Comparison of ENCODE assay signal across 32 cellular contexts in the genomic region with DNA sequence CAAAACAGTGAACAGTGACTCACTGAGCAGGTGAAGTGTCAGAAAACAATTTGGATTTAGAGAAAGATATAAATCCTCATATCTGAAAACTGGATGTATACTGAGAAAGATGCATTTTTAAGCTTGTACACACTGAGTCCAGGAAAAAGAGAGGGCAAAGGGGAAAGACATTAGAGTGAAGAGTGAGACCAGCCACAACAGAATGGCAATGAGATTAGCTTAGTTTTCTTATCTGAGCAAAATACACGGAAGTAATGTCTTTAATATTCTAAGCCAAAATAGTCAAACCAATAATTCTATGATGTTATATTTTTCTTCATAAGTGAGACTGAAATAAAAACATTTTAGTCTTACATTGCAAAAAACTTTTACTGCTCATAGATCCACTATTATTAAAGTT.
"Had no signal": no experiment of that assay in that cellular context is flagged by ENCODE, and none has a peak within 500 bp of the region (broad histone marks: within the 10 kb centered on the region; RNA-seq: fewer than 3 reads in every experiment).

No MANE protein-coding gene starts in this region.

- H3K27ac ChIP-seq: ascending aorta, brain microvascular endothelial cell, breast epithelium, VCaP had no signal

- DNase-seq: activated B cell treated with CpG ODN at 0.5 μM for 24 hours; activated CD4-positive, alpha-beta memory T cell treated with anti-CD3 and anti-CD28 coated beads for 36 hours; activated CD4-positive, alpha-beta T cell treated with anti-CD3 and anti-CD28 coated beads for 4 hours; activated CD4-positive, alpha-beta T cell treated with anti-CD3 and anti-CD28 coated beads, Interleukin-2, amount 10 ng/mL, durations not matched to agents 24 days and 14 days; activated CD4-positive, alpha-beta T cell treated with anti-CD3 and anti-CD28 coated beads, Interleukin-2, amount 50 U/mL, for 1 hour; activated CD4-positive, alpha-beta T cell treated with anti-CD3 and anti-CD28 coated beads, Interleukin-2, amount 50 U/mL, for 4 hours; activated CD4-positive, CD25-positive, alpha-beta regulatory T cell treated with anti-CD3 and anti-CD28 coated beads, Interleukin-2, amount 50 U/mL, for 72 hours; activated CD8-positive, alpha-beta memory T cell treated with anti-CD3 and anti-CD28 coated beads, Interleukin-2, amount 50 U/mL, for 4 hours; activated CD8-positive, alpha-beta T cell treated with anti-CD3 and anti-CD28 coated beads for 36 hours; activated effector memory CD4-positive, alpha-beta T cell treated with anti-CD3 and anti-CD28 coated beads, Interleukin-2, amount 50 U/mL, for 16 hours; activated gamma-delta T cell treated with Interleukin-2 at 50 U/mL for 16 hours; activated naive CD4-positive, alpha-beta T cell; activated naive CD4-positive, alpha-beta T cell treated with anti-CD3 and anti-CD28 coated beads for 36 hours; activated naive CD4-positive, alpha-beta T cell treated with anti-CD3 and anti-CD28 coated beads, Interleukin-2, amount 50 U/mL, for 16 hours; activated naive CD8-positive, alpha-beta T cell treated with anti-CD3 and anti-CD28 coated beads, Interleukin-2, amount 10 ng/mL, durations not matched to agents 7 days and 5 days; activated naive CD8-positive, alpha-beta T cell treated with anti-CD3 and anti-CD28 coated beads, Interleukin-2, amount 50 U/mL, for 24 hours; activated T-cell treated with anti-CD3 and anti-CD28 coated beads for 4 hours; activated T-cell treated with anti-CD3 and anti-CD28 coated beads, Interleukin-2, amount 50 U/mL, for 1 hour; activated T-cell treated with anti-CD3 and anti-CD28 coated beads, Interleukin-2, amount 50 U/mL, for 4 hours; activated T-cell treated with anti-CD3 and anti-CD28 coated beads, Interleukin-2, amount 50 U/mL, for 72 hours; amygdala; anterior cingulate cortex; brain microvascular endothelial cell; central memory CD4-positive, alpha-beta T cell; T-helper 1 cell; T-helper 2 cell; T-helper 9 cell had no signal

- H3K4me3 ChIP-seq: ascending aorta, breast epithelium had no signal

- H3K4me1 ChIP-seq: ascending aorta, breast epithelium had no signal

- H3K9me3 ChIP-seq: ascending aorta had no signal

- ATAC-seq: activated CD8-positive, alpha-beta T cell treated with anti-CD3 and anti-CD28 coated beads for 36 hours; activated naive CD8-positive, alpha-beta T cell treated with anti-CD3 and anti-CD28 coated beads, Interleukin-2, amount 50 U/mL, for 24 hours; activated T-cell treated with anti-CD3 and anti-CD28 coated beads, Interleukin-2, amount 50 U/mL, for 4 hours; activated T-cell treated with anti-CD3 and anti-CD28 coated beads, Interleukin-2, amount 50 U/mL, for 72 hours; activated T-helper 17 cell treated with anti-CD3 and anti-CD28 coated beads, Interleukin-2, amount 50 U/mL, for 72 hours had no signal

- FAIRE-seq: TTC549 had no signal

- H3K36me3 ChIP-seq: ascending aorta, brain microvascular endothelial cell, breast epithelium had no signal

- H3K27me3 ChIP-seq: ascending aorta, brain microvascular endothelial cell, breast epithelium had no signal
